In genomic region chr5:59134770-59135169, GRCh38 we compare ENCODE assay signal across 1 cellular context.
TF ChIP-seq lines count a peak whose summit lies in the region.

No MANE protein-coding gene starts in this region.

TF ChIP-seq in HepG2, 621 proteins besides CTCF, POLR2A, EP300 and RAD21 (continued from another document):
- TF ChIP-seq MLXIP (CRISPR knock-in tag; IDR thresholded peaks at IDR 0.05; ENCODE audit: borderline replicate concordance) (no peak), ZNF782 (CRISPR knock-in tag; IDR thresholded peaks at IDR 0.05; ENCODE audit: borderline replicate concordance) (no peak), ZNF18 (CRISPR knock-in tag; IDR thresholded peaks at IDR 0.05; ENCODE audit: insufficient replicate concordance) (no peak), ZNF619 (CRISPR knock-in tag; IDR thresholded peaks at IDR 0.05) (no peak), ZBTB2 (CRISPR knock-in tag; IDR thresholded peaks at IDR 0.05; ENCODE audit: low read depth) (no peak), MAFK (conservative IDR thresholded peaks at IDR 0.05 in 1 of 2, IDR thresholded peaks at IDR 0.05 in 1 of 2; ENCODE audit: low read length in 2 of 2) (peak; percentile 39 to 68; a peak in 3 of 4 replicates), ZNF296 (CRISPR knock-in tag; conservative IDR thresholded peaks at IDR 0.05) (no peak), MAFF (IDR thresholded peaks at IDR 0.05; ENCODE audit: low read depth, low read length) (0 out of 2 replicates have a peak, but pooled peaks have one; percentile 30), IKZF5 (CRISPR knock-in tag; IDR thresholded peaks at IDR 0.05) (no peak), CBX2 (IDR thresholded peaks at IDR 0.05; ENCODE audit: low read depth, low read length) (no peak), CBX2 (CRISPR knock-in tag; IDR thresholded peaks at IDR 0.05; ENCODE audit: low read depth) (no peak), FOSL2 (CRISPR knock-in tag; IDR thresholded peaks at IDR 0.05) (no peak)
